Comparison of ENCODE assay signal across 15 cellular contexts in the genomic region with DNA sequence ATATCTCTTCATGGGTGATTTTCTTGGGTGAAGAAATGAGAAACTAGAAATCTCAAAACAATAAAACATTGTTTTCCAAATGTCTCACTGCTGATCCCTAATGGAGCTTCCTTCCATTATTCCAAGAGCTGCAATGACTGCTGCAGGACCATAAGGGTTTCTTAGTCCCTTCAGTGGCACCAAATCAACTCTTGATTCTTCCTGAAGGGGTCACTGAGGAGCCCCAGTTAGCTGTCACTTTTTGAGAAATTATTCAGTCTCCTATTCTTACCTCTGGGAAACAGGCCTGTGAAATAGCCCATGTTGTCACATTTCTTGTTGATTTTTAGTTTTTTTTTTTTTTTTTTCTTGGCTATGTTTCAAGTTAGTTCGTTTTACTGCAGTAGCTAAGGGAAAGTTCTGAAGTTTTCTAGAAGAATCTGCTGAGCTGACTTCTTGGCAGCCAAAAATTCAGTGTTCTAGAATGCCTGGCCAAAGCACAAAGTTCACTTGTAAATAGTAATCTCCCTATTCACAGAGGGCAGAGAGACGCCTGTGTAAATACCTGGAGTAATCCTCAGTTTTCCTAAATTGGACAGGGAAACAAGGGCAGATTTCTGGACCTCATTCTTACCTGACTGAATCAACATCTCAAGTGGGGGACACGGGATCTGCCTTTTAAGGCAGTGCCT.
DNase-seq lines count a peak whose midpoint lies in the region; ATAC-seq, FAIRE-seq and TF ChIP-seq lines count a peak whose summit lies in the region.
"Had no signal": no experiment of that assay in that cellular context is flagged by ENCODE, and none has a peak within 500 bp of the region (broad histone marks: within the 10 kb centered on the region; RNA-seq: fewer than 3 reads in every experiment).

No MANE protein-coding gene starts in this region.

- no TSS peak for BruUV-seq in OCI-LY7 (replicated peaks; lab: Mats Ljungman, UMichigan)

- no peak overlapping the region for H3K9ac ChIP-seq in H1 (replicated peaks in 1 of 4; ENCODE audit: extremely low read depth in 1 of 4, low read depth in 3 of 4, low read length in 3 of 4)

- no peaks in the 10 kb centered on the region for H3K4me1 Mint-ChIP-seq in stimulated activated naive CD8-positive, alpha-beta T cell treated with anti-CD3 and anti-CD28 coated beads, Interleukin-15, amount 100 ng/mL, for 72 hours

- no peak overlapping the region for H4K8ac ChIP-seq in H1 (ENCODE audit: extremely low read depth, insufficient read depth, low read length)

- no peak overlapping the region for H3K4me2 ChIP-seq in H1 (ENCODE audit: insufficient read depth in 1 of 2, low read depth in 2 of 2, low read length in 2 of 2)
- no peak overlapping the region for H3K4me2 ChIP-seq in OCI-LY7 (ENCODE audit: low read length)

- no peaks in the 10 kb centered on the region for H3K79me2 ChIP-seq in H1 (ENCODE audit: control insufficient read depth in 1 of 2, insufficient read depth in 2 of 2, low read length in 2 of 2)
- H3K79me2 ChIP-seq in OCI-LY7 (ENCODE audit: insufficient read depth, low read depth, low read length) = no peaks in the 10 kb centered on the region

- ATAC-seq in stimulated activated naive CD8-positive, alpha-beta T cell treated with anti-CD3 and anti-CD28 coated beads, Interleukin-15, amount 100 ng/mL, for 72 hours = no peak

- no peak overlapping the region for H4K91ac ChIP-seq in H1 (replicated peaks; ENCODE audit: insufficient read length, low read length)

- CTCF ChIA-PET in H1 (lab: Charles Lee; ENCODE audit: partially characterized antibody) (interaction anchor here (0.6 to 2.5 kb wide), 17 partner anchors 8 to 797 kb away, joined by 3 to 9 read pairs (median 4); no protein-coding TSS in a partner anchor), OCI-LY7 (lab: Charles Lee; ENCODE audit: unreplicated experiment) (no interaction called here)

- no peak for TF ChIP-seq POLR2A in H1 (IDR thresholded peaks at IDR 0.05; ENCODE audit: control extremely low read depth in 1 of 2, low read depth in 2 of 2, low read length in 2 of 2)
- TF ChIP-seq POLR2A in esophagus muscularis mucosa (IDR thresholded peaks at IDR 0.05; ENCODE audit: low read depth) = no peak
- TF ChIP-seq POLR2A in vagina (IDR thresholded peaks at IDR 0.05) = no peak

- no peaks in the 10 kb centered on the region for H3K9me2 ChIP-seq in OCI-LY7 (ENCODE audit: insufficient read depth, low read length)

- POLR2A ChIA-PET in H1 (lab: Charles Lee; ENCODE audit: partially characterized antibody) (interaction anchor here (0.6 kb wide), 1 partner anchor 166 kb away, joined by 3 read pairs; no protein-coding TSS in a partner anchor), OCI-LY7 (lab: Charles Lee) (interaction anchor here (0.5 to 0.6 kb wide), 2 partner anchors 17 to 37 kb away, joined by 3 to 4 read pairs; no protein-coding TSS in a partner anchor)

- no peak for TF ChIP-seq EP300 in H1 (IDR thresholded peaks at IDR 0.05; ENCODE audit: borderline replicate concordance in 1 of 2, low read depth in 2 of 2, low read length in 2 of 2)
- TF ChIP-seq EP300 in esophagus muscularis mucosa (IDR thresholded peaks at IDR 0.05) = no peak

- TF ChIP-seq RAD21 in H1 (IDR thresholded peaks at IDR 0.05 in 1 of 2, conservative IDR thresholded peaks at IDR 0.05 in 1 of 2; ENCODE audit: low read depth in 2 of 2, low read length in 2 of 2) = peak; percentile 53 to 62

- H2BK15ac ChIP-seq in H1 (ENCODE audit: low read length) = no peak overlapping the region

- H2AK5ac ChIP-seq in H1 (ENCODE audit: low read depth, low read length) = no peak overlapping the region

- intact Hi-C loops in esophagus muscularis mucosa (cut with DNase I) = no loop called here
- intact Hi-C loops in OCI-LY7 (cut with micrococcal nuclease; ENCODE audit: unreplicated experiment) = no loop called here
- intact Hi-C loops in vagina (cut with DNase I) = no loop called here

- H3K23ac ChIP-seq in H1 (ENCODE audit: insufficient read length) = no peak overlapping the region

- H3K79me1 ChIP-seq in H1 (ENCODE audit: low read depth, low read length) = no peaks in the 10 kb centered on the region

- H2BK5ac ChIP-seq in H1 (ENCODE audit: low read depth, low read length) = no peak overlapping the region

- H3K27ac ChIP-seq in HL-60 (replicated peaks) = no peak overlapping the region
- no peak overlapping the region for H3K27ac ChIP-seq in H1 (ENCODE audit: low read depth, low read length)
- H3K27ac ChIP-seq in esophagus muscularis mucosa (replicated peaks in 1 of 4) = no peak overlapping the region
- H3K27ac ChIP-seq in OCI-LY7 (ENCODE audit: low read depth, low read length, poor library complexity, severe bottlenecking) = no peak overlapping the region
- no peak overlapping the region for H3K27ac ChIP-seq in vagina

- no peaks in the 10 kb centered on the region for H3K27me3 ChIP-seq in BE2C
- H3K27me3 ChIP-seq in HL-60 (ENCODE audit: insufficient read depth, poor library complexity, severe bottlenecking) = no peaks in the 10 kb centered on the region
- H3K27me3 ChIP-seq in H1 (replicated peaks in 1 of 4; ENCODE audit: control insufficient read depth in 3 of 4, extremely low read depth in 1 of 4, insufficient read depth in 3 of 4, low read length in 3 of 4) = no peaks in the 10 kb centered on the region
- no peaks in the 10 kb centered on the region for H3K27me3 ChIP-seq in esophagus muscularis mucosa
- no peaks in the 10 kb centered on the region for H3K27me3 ChIP-seq in vagina

- H3K56ac ChIP-seq in H1 (replicated peaks; ENCODE audit: insufficient read length, low read depth, low read length) = no peak overlapping the region

- H3K18ac ChIP-seq in H1 (ENCODE audit: extremely low read depth, low read length) = no peak overlapping the region

- WGBS in H1 (ENCODE audit: extremely low coverage in 1 of 2, insufficient coverage in 1 of 2, insufficient read length in 1 of 2, insufficient replicate concordance in 2 of 2, low coverage in 1 of 2, low lambda C conversion rate in 2 of 2, missing lambda C conversion rate in 1 of 2), 2 experiments = 71% methylated on average over 3 of the region's 3 CpGs; no CpG with 5 or more reads in 1 of the 2 experiments
- WGBS in esophagus muscularis mucosa = 46% methylated on average over 3 of the region's 3 CpGs

- H3K4ac ChIP-seq in H1 (replicated peaks; ENCODE audit: insufficient read length, low read depth, low read length) = no peak overlapping the region

- DNase-seq in BE2C (no peak), HL-60 (ENCODE audit: low read depth in 1 of 2, low spot score in 1 of 2) (peak; percentile 31 to 41), H1 (ENCODE audit: low read depth in 1 of 2, low spot score in 2 of 2) (no peak), medulla oblongata (ENCODE audit: extremely low spot score) (peak; percentile 42), esophagus muscularis mucosa (ENCODE audit: extremely low spot score) (no peak), OCI-LY7 (ENCODE audit: low spot score) (no peak), vagina (ENCODE audit: extremely low spot score in 2 of 2) (no peak)
- no peak for DNase-seq in stimulated activated naive CD8-positive, alpha-beta T cell treated with anti-CD3 and anti-CD28 coated beads, Interleukin-15, amount 100 ng/mL, for 72 hours
- DNase-seq: activated effector memory CD4-positive, alpha-beta T cell treated with Interleukin-2 at 50 U/mL for 16 hours; dermis blood vessel endothelial cell; DMS79; NCI-H2081; SHP77; T1000 had no signal

- H3K4me3 ChIP-seq in BE2C (ENCODE audit: low read depth, low read length) (no peak overlapping the region), HL-60 (replicated peaks; ENCODE audit: insufficient read depth, low read length) (no peak overlapping the region), H1 (ENCODE audit: extremely low read depth in 1 of 4, insufficient read depth in 2 of 4, low read depth in 3 of 4, low read length in 4 of 4) (no peak overlapping the region), esophagus muscularis mucosa (no peak overlapping the region), OCI-LY7 (ENCODE audit: low read depth, low read length, poor library complexity, severe bottlenecking) (no peak overlapping the region), vagina (no peak overlapping the region)

- H3K9me3 Mint-ChIP-seq in stimulated activated naive CD8-positive, alpha-beta T cell treated with anti-CD3 and anti-CD28 coated beads, Interleukin-15, amount 100 ng/mL, for 72 hours = peaks cover 8 to 13% of the 10 kb centered on the region in 2 donors

- H2AFZ ChIP-seq in H1 (ENCODE audit: low read length) (no peak overlapping the region), OCI-LY7 (ENCODE audit: low read length) (no peak overlapping the region)

- H2BK120ac ChIP-seq in H1 (replicated peaks; ENCODE audit: low read depth, low read length) = no peak overlapping the region

- no peaks in the 10 kb centered on the region for H3K23me2 ChIP-seq in H1 (ENCODE audit: low read depth, low read length)

- H3K36me3 ChIP-seq in BE2C (no peaks in the 10 kb centered on the region), H1 (ENCODE audit: control insufficient read depth in 2 of 4, insufficient read depth in 4 of 4, low read length in 3 of 4) (no peaks in the 10 kb centered on the region), esophagus muscularis mucosa (no peaks in the 10 kb centered on the region), OCI-LY7 (ENCODE audit: insufficient read depth, low read length) (no peaks in the 10 kb centered on the region), vagina (no peaks in the 10 kb centered on the region)

- no peaks in the 10 kb centered on the region for H3K9me3 ChIP-seq in BE2C
- no peaks in the 10 kb centered on the region for H3K9me3 ChIP-seq in H1 (ENCODE audit: insufficient read depth in 2 of 2, low read depth in 1 of 2, low read length in 1 of 2)
- H3K9me3 ChIP-seq in esophagus muscularis mucosa = no peaks in the 10 kb centered on the region
- no peaks in the 10 kb centered on the region for H3K9me3 ChIP-seq in OCI-LY7 (ENCODE audit: low read length)
- H3K9me3 ChIP-seq in vagina = no peaks in the 10 kb centered on the region

- FAIRE-seq in H1 (lab: Jason Lieb, UNC) = no peak

- no peaks in the 10 kb centered on the region for H3K4me1 ChIP-seq in BE2C
- H3K4me1 ChIP-seq in H1 (replicated peaks in 1 of 4; ENCODE audit: control insufficient read depth in 3 of 4, insufficient read depth in 4 of 4, low read length in 3 of 4) = no peaks in the 10 kb centered on the region
- H3K4me1 ChIP-seq in esophagus muscularis mucosa = no peaks in the 10 kb centered on the region
- no peaks in the 10 kb centered on the region for H3K4me1 ChIP-seq in OCI-LY7 (ENCODE audit: insufficient read depth, low read length, poor library complexity, severe bottlenecking)
- H3K4me1 ChIP-seq in vagina = no peaks in the 10 kb centered on the region

- no peak overlapping the region for H4K5ac ChIP-seq in H1 (ENCODE audit: insufficient read length, low read depth, low read length)

- H4K20me1 ChIP-seq in H1 (replicated peaks in 1 of 2; ENCODE audit: control insufficient read depth in 1 of 2, insufficient read depth in 2 of 2, low read length in 2 of 2) = no peaks in the 10 kb centered on the region
- H4K20me1 ChIP-seq in OCI-LY7 (ENCODE audit: insufficient read depth, low read length) = no peaks in the 10 kb centered on the region

- TF ChIP-seq CTCF in BE2C (IDR thresholded peaks at IDR 0.05; ENCODE audit: low read depth, low read length) = peak; percentile 31
- peak; percentile 13 for TF ChIP-seq CTCF in HL-60 (IDR thresholded peaks at IDR 0.05; ENCODE audit: insufficient read depth, low read length)
- peak in 2 of 3 experiments; percentile 48 to 50; a peak in 3 of 4 replicates for TF ChIP-seq CTCF in H1 (IDR thresholded peaks at IDR 0.05; ENCODE audit: control extremely low read depth in 1 of 3, insufficient read depth in 1 of 3, low read depth in 1 of 3, low read length in 3 of 3)
- TF ChIP-seq CTCF in esophagus muscularis mucosa (IDR thresholded peaks at IDR 0.05) = no peak
- no peak for TF ChIP-seq CTCF in OCI-LY7 (conservative IDR thresholded peaks at IDR 0.05; ENCODE audit: low read length)
- no peak for TF ChIP-seq CTCF in vagina (IDR thresholded peaks at IDR 0.05)

- H3K27me3 Mint-ChIP-seq in stimulated activated naive CD8-positive, alpha-beta T cell treated with anti-CD3 and anti-CD28 coated beads, Interleukin-15, amount 100 ng/mL, for 72 hours = no peaks in the 10 kb centered on the region
- H3K27me3 Mint-ChIP-seq: stimulated activated naive CD8-positive, alpha-beta T cell treated with anti-CD3 and anti-CD28 coated beads, Interleukin-15, Interleukin-2, amounts not matched to agents 100 ng/mL and 50 ng/mL, for 24 hours had no signal

- H2BK20ac ChIP-seq in H1 (ENCODE audit: low read length) = no peak overlapping the region

- H3K14ac ChIP-seq in H1 (ENCODE audit: insufficient read length) = no peak overlapping the region

- H3K4me3 Mint-ChIP-seq in stimulated activated naive CD8-positive, alpha-beta T cell treated with anti-CD3 and anti-CD28 coated beads, Interleukin-15, amount 100 ng/mL, for 72 hours = no peak overlapping the region
- H3K4me3 Mint-ChIP-seq: stimulated activated naive CD8-positive, alpha-beta T cell treated with anti-CD3 and anti-CD28 coated beads, Interleukin-15, Interleukin-2, amounts not matched to agents 100 ng/mL and 50 ng/mL, for 24 hours had no signal

- no peak overlapping the region for H3K27ac Mint-ChIP-seq in stimulated activated naive CD8-positive, alpha-beta T cell treated with anti-CD3 and anti-CD28 coated beads, Interleukin-15, amount 100 ng/mL, for 72 hours
- H3K27ac Mint-ChIP-seq: stimulated activated naive CD8-positive, alpha-beta T cell treated with anti-CD3 and anti-CD28 coated beads, Interleukin-15, Interleukin-2, amounts not matched to agents 100 ng/mL and 50 ng/mL, for 24 hours had no signal

- peak overlapping the region; percentile 55; the same call in 1 of the 2 replicates for H2BK12ac ChIP-seq in H1 (ENCODE audit: low read depth, low read length)

Comparison
In these comparisons a context has a peak if more than half of its experiments do, and no peak if none do; other contexts are left out.
1. DNase-seq: peak in HL-60 (2 of 2) and medulla oblongata (single experiment); none in BE2C (single experiment), H1 (0 of 2), esophagus muscularis mucosa (single experiment), OCI-LY7 (single experiment), vagina (0 of 2) and stimulated activated naive CD8-positive, alpha-beta T cell treated with anti-CD3 and anti-CD28 coated beads, Interleukin-15, amount 100 ng/mL, for 72 hours (0 of 2).
2. CTCF ChIP-seq: peak in BE2C (single experiment), HL-60 (single experiment) and H1 (2 of 3); none in esophagus muscularis mucosa (0 of 3), OCI-LY7 (single experiment) and vagina (0 of 3).